ENCODE assay signal across 20 cellular contexts in genomic region chr22:22759889-22760546, GRCh38.
"Had no signal": no experiment of that assay in that cellular context is flagged by ENCODE, and none has a peak within 500 bp of the region (broad histone marks: within the 10 kb centered on the region; RNA-seq: fewer than 3 reads in every experiment).

No MANE protein-coding gene starts in this region.

- H3K27me3 Mint-ChIP-seq: activated CD8-positive, alpha-beta memory T cell treated with anti-CD3 and anti-CD28 coated beads, Interleukin-2, amount 10 ng/mL, durations not matched to agents 7 days and 5 days; naive B cell had no signal

- H3K9me3 Mint-ChIP-seq: activated naive CD4-positive, alpha-beta T cell treated with anti-CD3 and anti-CD28 coated beads, Interleukin-2, amount 50 U/mL, for 72 hours; endodermal cell; T-helper 1 cell treated with Interleukin-12 subunit alpha and Interleukin-12 subunit beta and Interleukin-4 antibody, amounts not matched to agents 30 μg/mL and 1 μg/mL, for 36 hours; WTC11 had no signal

- H3K27me3 ChIP-seq: left lung, thyroid gland, upper lobe of right lung had no signal

- H3K36me3 Mint-ChIP-seq: activated CD8-positive, alpha-beta memory T cell treated with anti-CD3 and anti-CD28 coated beads, Interleukin-2, amount 10 ng/mL, durations not matched to agents 7 days and 5 days; activated naive CD4-positive, alpha-beta T cell treated with anti-CD3 and anti-CD28 coated beads, Interleukin-2, amount 50 U/mL, for 72 hours; naive B cell; WTC11 had no signal

- H3K27ac Mint-ChIP-seq: activated CD8-positive, alpha-beta memory T cell treated with anti-CD3 and anti-CD28 coated beads, Interleukin-2, amount 10 ng/mL, durations not matched to agents 7 days and 5 days; activated naive CD4-positive, alpha-beta T cell treated with anti-CD3 and anti-CD28 coated beads, Interleukin-2, amount 50 U/mL, for 72 hours; endodermal cell; naive B cell; progenitor cell of endocrine pancreas; T-helper 1 cell treated with Interleukin-12 subunit alpha and Interleukin-12 subunit beta and Interleukin-4 antibody, amounts not matched to agents 30 μg/mL and 1 μg/mL, for 36 hours; WTC11 had no signal

- H3K27ac ChIP-seq: dorsolateral prefrontal cortex, epithelial cell of prostate, left lung, thyroid gland, upper lobe of right lung had no signal

- H3K9me3 ChIP-seq: heart right ventricle, left lung, thyroid gland, upper lobe of right lung had no signal

- H3K4me1 Mint-ChIP-seq: endodermal cell, WTC11 had no signal

- DNase-seq: activated CD4-positive, alpha-beta T cell treated with anti-CD3 and anti-CD28 coated beads, Interleukin-2, amount 50 U/mL, for 4 hours; activated CD8-positive, alpha-beta memory T cell treated with anti-CD3 and anti-CD28 coated beads, Interleukin-2, amount 10 ng/mL, durations not matched to agents 7 days and 5 days; activated effector memory CD4-positive, alpha-beta T cell treated with anti-CD3 and anti-CD28 coated beads, Interleukin-2, amount 50 U/mL, for 16 hours; activated T-cell treated with anti-CD3 and anti-CD28 coated beads for 4 hours; dorsolateral prefrontal cortex; endodermal cell; heart right ventricle; left lung; naive B cell; stimulated activated CD4-positive, alpha-beta T cell treated with anti-CD3 and anti-CD28 coated beads, Interleukin-2, amount 100 ng/mL, for 48 hours; stimulated activated naive CD4-positive, alpha-beta T cell treated with Interleukin-2 at 50 U/mL for 16 hours; substantia nigra; T1000; thyroid gland; upper lobe of right lung had no signal

- ATAC-seq: activated CD8-positive, alpha-beta memory T cell treated with anti-CD3 and anti-CD28 coated beads, Interleukin-2, amount 10 ng/mL, durations not matched to agents 7 days and 5 days; activated naive CD4-positive, alpha-beta T cell treated with anti-CD3 and anti-CD28 coated beads, Interleukin-2, amount 50 U/mL, for 72 hours; heart right ventricle; left lung; upper lobe of right lung; WTC11 had no signal

- H3K4me3 Mint-ChIP-seq: activated CD8-positive, alpha-beta memory T cell treated with anti-CD3 and anti-CD28 coated beads, Interleukin-2, amount 10 ng/mL, durations not matched to agents 7 days and 5 days; endodermal cell; naive B cell; T-helper 1 cell treated with Interleukin-12 subunit alpha and Interleukin-12 subunit beta and Interleukin-4 antibody, amounts not matched to agents 30 μg/mL and 1 μg/mL, for 36 hours; WTC11 had no signal
